1 cellular context compared by ENCODE assay signal in the genomic region with DNA sequence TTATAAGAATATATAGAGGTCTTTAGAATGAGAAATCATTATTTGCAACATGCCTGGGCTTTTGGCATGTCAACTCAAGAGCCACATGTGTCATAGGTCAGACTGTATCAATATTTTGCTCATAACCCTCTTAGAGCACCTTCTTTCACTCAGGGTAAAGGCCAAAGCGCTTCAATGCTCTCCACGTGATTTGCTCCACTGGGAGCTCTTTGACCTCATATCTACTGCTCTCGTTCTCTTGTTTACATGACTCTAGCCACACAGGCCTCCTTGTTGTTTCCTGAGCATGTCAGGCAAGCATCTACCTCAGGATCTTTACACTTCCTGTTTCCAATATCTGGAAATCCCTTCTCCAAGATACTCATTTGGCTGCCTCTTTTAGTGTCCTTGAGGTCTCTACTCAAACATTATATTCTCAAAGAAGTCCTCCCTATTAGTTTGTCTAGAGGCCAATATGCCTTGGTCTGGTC.
TF ChIP-seq lines count a peak whose summit lies in the region.

No MANE protein-coding gene starts in this region.

TF ChIP-seq in HepG2, 621 proteins besides CTCF, POLR2A, EP300 and RAD21 (continued from another document and continues in another):
- TF ChIP-seq, protein P1, sequence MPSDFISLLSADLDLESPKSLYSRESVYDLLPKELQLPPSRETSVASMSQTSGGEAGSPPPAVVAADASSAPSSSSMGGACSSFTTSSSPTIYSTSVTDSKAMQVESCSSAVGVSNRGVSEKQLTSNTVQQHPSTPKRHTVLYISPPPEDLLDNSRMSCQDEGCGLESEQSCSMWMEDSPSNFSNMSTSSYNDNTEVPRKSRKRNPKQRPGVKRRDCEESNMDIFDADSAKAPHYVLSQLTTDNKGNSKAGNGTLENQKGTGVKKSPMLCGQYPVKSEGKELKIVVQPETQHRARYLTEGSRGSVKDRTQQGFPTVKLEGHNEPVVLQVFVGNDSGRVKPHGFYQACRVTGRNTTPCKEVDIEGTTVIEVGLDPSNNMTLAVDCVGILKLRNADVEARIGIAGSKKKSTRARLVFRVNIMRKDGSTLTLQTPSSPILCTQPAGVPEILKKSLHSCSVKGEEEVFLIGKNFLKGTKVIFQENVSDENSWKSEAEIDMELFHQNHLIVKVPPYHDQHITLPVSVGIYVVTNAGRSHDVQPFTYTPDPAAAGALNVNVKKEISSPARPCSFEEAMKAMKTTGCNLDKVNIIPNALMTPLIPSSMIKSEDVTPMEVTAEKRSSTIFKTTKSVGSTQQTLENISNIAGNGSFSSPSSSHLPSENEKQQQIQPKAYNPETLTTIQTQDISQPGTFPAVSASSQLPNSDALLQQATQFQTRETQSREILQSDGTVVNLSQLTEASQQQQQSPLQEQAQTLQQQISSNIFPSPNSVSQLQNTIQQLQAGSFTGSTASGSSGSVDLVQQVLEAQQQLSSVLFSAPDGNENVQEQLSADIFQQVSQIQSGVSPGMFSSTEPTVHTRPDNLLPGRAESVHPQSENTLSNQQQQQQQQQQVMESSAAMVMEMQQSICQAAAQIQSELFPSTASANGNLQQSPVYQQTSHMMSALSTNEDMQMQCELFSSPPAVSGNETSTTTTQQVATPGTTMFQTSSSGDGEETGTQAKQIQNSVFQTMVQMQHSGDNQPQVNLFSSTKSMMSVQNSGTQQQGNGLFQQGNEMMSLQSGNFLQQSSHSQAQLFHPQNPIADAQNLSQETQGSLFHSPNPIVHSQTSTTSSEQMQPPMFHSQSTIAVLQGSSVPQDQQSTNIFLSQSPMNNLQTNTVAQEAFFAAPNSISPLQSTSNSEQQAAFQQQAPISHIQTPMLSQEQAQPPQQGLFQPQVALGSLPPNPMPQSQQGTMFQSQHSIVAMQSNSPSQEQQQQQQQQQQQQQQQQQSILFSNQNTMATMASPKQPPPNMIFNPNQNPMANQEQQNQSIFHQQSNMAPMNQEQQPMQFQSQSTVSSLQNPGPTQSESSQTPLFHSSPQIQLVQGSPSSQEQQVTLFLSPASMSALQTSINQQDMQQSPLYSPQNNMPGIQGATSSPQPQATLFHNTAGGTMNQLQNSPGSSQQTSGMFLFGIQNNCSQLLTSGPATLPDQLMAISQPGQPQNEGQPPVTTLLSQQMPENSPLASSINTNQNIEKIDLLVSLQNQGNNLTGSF (CRISPR knock-in tag; IDR thresholded peaks at IDR 0.05) = no peak
- TF ChIP-seq ZMYM2 (CRISPR knock-in tag; IDR thresholded peaks at IDR 0.05) (peak; percentile 94), SIX1 (CRISPR knock-in tag; IDR thresholded peaks at IDR 0.05; ENCODE audit: borderline replicate concordance) (peak; percentile 88), BORCS8-MEF2B (CRISPR knock-in tag; IDR thresholded peaks at IDR 0.05) (0 out of 2 replicates have a peak, but pooled peaks have one; percentile 21), SP2 (CRISPR knock-in tag; IDR thresholded peaks at IDR 0.05) (no peak), GPN1 (CRISPR knock-in tag; IDR thresholded peaks at IDR 0.05; ENCODE audit: borderline replicate concordance) (no peak), MATR3 (CRISPR knock-in tag; IDR thresholded peaks at IDR 0.05) (no peak), SMAD3 (CRISPR knock-in tag; IDR thresholded peaks at IDR 0.05) (peak; percentile 99), ZNF143 (CRISPR knock-in tag; IDR thresholded peaks at IDR 0.05) (no peak), ELF4 (CRISPR knock-in tag; IDR thresholded peaks at IDR 0.05; ENCODE audit: borderline replicate concordance) (peak; percentile 86; the same call in 1 of the 2 replicates), NFATC3 (CRISPR knock-in tag; IDR thresholded peaks at IDR 0.05) (no peak), TCF7 (IDR thresholded peaks at IDR 0.05; ENCODE audit: low read depth) (peak; percentile 93), ZNF567 (CRISPR knock-in tag; IDR thresholded peaks at IDR 0.05; ENCODE audit: borderline replicate concordance) (0 out of 2 replicates have a peak, but pooled peaks have one; percentile 84), GTF2F1 (IDR thresholded peaks at IDR 0.05; ENCODE audit: low read length) (no peak), ZNF230 (CRISPR knock-in tag; IDR thresholded peaks at IDR 0.05) (no peak), ZNF737 (CRISPR knock-in tag; IDR thresholded peaks at IDR 0.05; ENCODE audit: borderline replicate concordance) (no peak), PAF1 (CRISPR knock-in tag; IDR thresholded peaks at IDR 0.05) (no peak), ISL2 (CRISPR knock-in tag; IDR thresholded peaks at IDR 0.05) (peak; percentile 97), ZNF816 (CRISPR knock-in tag; IDR thresholded peaks at IDR 0.05; ENCODE audit: borderline replicate concordance) (peak; percentile 27; the same call in 1 of the 2 replicates), HDAC1 (CRISPR knock-in tag; IDR thresholded peaks at IDR 0.05) (peak; percentile 84), ZNF607 (CRISPR knock-in tag; IDR thresholded peaks at IDR 0.05; ENCODE audit: borderline replicate concordance) (peak; percentile 86; the same call in 1 of the 2 replicates)
- TF ChIP-seq, protein P2, sequence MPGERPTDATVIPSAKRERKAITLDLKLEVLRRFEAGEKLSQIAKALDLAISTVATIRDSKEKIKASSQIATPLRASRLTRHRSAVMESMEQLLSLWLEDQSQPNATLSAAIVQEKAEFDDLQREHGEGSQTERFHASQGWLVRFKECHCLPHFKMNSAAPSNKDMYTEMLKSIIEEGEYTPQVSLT (CRISPR knock-in tag; IDR thresholded peaks at IDR 0.05; ENCODE audit: borderline replicate concordance, low read depth) = no peak
- TF ChIP-seq, protein P3, sequence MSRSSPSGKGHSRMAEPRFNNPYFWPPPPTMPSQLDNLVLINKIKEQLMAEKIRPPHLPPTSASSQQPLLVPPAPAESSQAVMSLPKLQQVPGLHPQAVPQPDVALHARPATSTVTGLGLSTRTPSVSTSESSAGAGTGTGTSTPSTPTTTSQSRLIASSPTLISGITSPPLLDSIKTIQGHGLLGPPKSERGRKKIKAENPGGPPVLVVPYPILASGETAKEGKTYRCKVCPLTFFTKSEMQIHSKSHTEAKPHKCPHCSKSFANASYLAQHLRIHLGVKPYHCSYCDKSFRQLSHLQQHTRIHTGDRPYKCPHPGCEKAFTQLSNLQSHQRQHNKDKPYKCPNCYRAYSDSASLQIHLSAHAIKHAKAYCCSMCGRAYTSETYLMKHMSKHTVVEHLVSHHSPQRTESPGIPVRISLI (CRISPR knock-in tag; IDR thresholded peaks at IDR 0.05; ENCODE audit: borderline replicate concordance) = peak; percentile 74; the same call in 1 of the 2 replicates
- TF ChIP-seq, protein P4, sequence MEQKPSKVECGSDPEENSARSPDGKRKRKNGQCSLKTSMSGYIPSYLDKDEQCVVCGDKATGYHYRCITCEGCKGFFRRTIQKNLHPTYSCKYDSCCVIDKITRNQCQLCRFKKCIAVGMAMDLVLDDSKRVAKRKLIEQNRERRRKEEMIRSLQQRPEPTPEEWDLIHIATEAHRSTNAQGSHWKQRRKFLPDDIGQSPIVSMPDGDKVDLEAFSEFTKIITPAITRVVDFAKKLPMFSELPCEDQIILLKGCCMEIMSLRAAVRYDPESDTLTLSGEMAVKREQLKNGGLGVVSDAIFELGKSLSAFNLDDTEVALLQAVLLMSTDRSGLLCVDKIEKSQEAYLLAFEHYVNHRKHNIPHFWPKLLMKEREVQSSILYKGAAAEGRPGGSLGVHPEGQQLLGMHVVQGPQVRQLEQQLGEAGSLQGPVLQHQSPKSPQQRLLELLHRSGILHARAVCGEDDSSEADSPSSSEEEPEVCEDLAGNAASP (CRISPR knock-in tag; IDR thresholded peaks at IDR 0.05; ENCODE audit: borderline replicate concordance) = peak; percentile 93
- TF ChIP-seq, protein P5, sequence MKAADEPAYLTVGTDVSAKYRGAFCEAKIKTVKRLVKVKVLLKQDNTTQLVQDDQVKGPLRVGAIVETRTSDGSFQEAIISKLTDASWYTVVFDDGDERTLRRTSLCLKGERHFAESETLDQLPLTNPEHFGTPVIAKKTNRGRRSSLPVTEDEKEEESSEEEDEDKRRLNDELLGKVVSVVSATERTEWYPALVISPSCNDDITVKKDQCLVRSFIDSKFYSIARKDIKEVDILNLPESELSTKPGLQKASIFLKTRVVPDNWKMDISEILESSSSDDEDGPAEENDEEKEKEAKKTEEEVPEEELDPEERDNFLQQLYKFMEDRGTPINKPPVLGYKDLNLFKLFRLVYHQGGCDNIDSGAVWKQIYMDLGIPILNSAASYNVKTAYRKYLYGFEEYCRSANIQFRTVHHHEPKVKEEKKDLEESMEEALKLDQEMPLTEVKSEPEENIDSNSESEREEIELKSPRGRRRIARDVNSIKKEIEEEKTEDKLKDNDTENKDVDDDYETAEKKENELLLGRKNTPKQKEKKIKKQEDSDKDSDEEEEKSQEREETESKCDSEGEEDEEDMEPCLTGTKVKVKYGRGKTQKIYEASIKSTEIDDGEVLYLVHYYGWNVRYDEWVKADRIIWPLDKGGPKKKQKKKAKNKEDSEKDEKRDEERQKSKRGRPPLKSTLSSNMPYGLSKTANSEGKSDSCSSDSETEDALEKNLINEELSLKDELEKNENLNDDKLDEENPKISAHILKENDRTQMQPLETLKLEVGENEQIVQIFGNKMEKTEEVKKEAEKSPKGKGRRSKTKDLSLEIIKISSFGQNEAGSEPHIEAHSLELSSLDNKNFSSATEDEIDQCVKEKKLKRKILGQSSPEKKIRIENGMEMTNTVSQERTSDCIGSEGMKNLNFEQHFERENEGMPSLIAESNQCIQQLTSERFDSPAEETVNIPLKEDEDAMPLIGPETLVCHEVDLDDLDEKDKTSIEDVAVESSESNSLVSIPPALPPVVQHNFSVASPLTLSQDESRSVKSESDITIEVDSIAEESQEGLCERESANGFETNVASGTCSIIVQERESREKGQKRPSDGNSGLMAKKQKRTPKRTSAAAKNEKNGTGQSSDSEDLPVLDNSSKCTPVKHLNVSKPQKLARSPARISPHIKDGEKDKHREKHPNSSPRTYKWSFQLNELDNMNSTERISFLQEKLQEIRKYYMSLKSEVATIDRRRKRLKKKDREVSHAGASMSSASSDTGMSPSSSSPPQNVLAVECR (CRISPR knock-in tag; IDR thresholded peaks at IDR 0.05; ENCODE audit: borderline replicate concordance) = peak; percentile 54; the same call in 1 of the 2 replicates
- TF ChIP-seq, protein P6, sequence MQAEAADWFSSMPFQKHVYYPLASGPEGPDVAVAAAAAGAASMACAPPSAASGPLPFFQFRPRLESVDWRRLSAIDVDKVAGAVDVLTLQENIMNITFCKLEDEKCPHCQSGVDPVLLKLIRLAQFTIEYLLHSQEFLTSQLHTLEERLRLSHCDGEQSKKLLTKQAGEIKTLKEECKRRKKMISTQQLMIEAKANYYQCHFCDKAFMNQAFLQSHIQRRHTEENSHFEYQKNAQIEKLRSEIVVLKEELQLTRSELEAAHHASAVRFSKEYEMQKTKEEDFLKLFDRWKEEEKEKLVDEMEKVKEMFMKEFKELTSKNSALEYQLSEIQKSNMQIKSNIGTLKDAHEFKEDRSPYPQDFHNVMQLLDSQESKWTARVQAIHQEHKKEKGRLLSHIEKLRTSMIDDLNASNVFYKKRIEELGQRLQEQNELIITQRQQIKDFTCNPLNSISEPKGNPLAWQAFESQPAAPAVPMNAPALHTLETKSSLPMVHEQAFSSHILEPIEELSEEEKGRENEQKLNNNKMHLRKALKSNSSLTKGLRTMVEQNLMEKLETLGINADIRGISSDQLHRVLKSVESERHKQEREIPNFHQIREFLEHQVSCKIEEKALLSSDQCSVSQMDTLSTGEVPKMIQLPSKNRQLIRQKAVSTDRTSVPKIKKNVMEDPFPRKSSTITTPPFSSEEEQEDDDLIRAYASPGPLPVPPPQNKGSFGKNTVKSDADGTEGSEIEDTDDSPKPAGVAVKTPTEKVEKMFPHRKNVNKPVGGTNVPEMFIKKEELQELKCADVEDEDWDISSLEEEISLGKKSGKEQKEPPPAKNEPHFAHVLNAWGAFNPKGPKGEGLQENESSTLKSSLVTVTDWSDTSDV (CRISPR knock-in tag; IDR thresholded peaks at IDR 0.05) = no peak
- TF ChIP-seq, protein P7, sequence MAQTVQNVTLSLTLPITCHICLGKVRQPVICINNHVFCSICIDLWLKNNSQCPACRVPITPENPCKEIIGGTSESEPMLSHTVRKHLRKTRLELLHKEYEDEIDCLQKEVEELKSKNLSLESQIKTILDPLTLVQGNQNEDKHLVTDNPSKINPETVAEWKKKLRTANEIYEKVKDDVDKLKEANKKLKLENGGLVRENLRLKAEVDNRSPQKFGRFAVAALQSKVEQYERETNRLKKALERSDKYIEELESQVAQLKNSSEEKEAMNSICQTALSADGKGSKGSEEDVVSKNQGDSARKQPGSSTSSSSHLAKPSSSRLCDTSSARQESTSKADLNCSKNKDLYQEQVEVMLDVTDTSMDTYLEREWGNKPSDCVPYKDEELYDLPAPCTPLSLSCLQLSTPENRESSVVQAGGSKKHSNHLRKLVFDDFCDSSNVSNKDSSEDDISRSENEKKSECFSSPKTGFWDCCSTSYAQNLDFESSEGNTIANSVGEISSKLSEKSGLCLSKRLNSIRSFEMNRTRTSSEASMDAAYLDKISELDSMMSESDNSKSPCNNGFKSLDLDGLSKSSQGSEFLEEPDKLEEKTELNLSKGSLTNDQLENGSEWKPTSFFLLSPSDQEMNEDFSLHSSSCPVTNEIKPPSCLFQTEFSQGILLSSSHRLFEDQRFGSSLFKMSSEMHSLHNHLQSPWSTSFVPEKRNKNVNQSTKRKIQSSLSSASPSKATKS (CRISPR knock-in tag; IDR thresholded peaks at IDR 0.05) = peak; percentile 96
- TF ChIP-seq, protein P8, sequence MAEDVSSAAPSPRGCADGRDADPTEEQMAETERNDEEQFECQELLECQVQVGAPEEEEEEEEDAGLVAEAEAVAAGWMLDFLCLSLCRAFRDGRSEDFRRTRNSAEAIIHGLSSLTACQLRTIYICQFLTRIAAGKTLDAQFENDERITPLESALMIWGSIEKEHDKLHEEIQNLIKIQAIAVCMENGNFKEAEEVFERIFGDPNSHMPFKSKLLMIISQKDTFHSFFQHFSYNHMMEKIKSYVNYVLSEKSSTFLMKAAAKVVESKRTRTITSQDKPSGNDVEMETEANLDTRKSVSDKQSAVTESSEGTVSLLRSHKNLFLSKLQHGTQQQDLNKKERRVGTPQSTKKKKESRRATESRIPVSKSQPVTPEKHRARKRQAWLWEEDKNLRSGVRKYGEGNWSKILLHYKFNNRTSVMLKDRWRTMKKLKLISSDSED (CRISPR knock-in tag; IDR thresholded peaks at IDR 0.05) = no peak
- TF ChIP-seq, protein P9, sequence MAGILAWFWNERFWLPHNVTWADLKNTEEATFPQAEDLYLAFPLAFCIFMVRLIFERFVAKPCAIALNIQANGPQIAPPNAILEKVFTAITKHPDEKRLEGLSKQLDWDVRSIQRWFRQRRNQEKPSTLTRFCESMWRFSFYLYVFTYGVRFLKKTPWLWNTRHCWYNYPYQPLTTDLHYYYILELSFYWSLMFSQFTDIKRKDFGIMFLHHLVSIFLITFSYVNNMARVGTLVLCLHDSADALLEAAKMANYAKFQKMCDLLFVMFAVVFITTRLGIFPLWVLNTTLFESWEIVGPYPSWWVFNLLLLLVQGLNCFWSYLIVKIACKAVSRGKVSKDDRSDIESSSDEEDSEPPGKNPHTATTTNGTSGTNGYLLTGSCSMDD (CRISPR knock-in tag; IDR thresholded peaks at IDR 0.05) = no peak
